Comparison of ENCODE assay signal across 25 cellular contexts in the genomic region with DNA sequence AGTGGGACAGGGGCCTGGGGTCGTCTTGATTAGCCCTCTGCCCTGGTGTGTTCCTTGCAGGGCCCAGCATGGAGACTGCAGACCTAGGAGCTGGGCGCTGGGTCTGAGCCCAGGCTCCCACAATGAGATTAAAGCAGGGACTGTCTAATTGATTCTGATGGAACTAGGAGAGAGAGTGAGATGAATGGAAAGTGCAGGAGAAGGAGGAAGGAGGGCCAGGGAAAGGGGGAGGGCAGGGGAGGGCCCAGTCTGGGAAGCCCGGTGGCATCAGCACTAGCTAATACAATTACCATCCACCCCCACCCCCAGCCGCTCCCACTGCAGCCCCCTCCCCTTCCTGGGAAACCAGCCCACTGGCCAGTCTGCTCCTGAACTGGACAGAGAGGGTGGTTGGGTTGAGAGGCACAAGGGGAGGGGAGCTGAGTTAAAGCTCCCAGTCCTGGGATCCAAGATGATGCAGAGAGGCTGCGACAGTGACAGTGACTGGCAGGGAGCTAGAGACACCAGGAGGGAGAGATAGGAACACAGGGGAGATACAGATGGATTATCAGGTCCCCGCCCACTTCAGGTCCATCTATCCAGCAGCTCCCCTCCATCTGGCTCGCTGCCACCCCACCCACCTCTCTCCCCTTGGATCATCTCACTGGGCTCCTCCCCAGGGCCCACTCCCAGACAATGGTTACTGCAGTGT. TPM values are rescaled to one million over a fixed set of nuclear protein-coding genes. Genes with fewer than 3 reads are reported as not detected.
DNase-seq lines count a peak whose midpoint lies in the region; ATAC-seq and TF ChIP-seq lines count a peak whose summit lies in the region.
"Had no signal": no experiment of that assay in that cellular context is flagged by ENCODE, and none has a peak within 500 bp of the region (broad histone marks: within the 10 kb centered on the region; RNA-seq: fewer than 3 reads in every experiment).

No MANE protein-coding gene starts in this region.

- peak overlapping the region; percentile 57 for H3K27ac Mint-ChIP-seq in activated T-helper 17 cell treated with anti-CD3 and anti-CD28 coated beads, Interleukin-2, amount 50 U/mL, for 72 hours
- H3K27ac Mint-ChIP-seq: activated naive CD8-positive, alpha-beta T cell treated with anti-CD3 and anti-CD28 coated beads for 36 hours; HFFc6; T-helper 17 cell had no signal

- TF ChIP-seq CTCF in GM13977 (IDR thresholded peaks at IDR 0.05; ENCODE audit: extremely low read depth, insufficient read depth, missing control alignments) (no peak), esophagus muscularis mucosa (IDR thresholded peaks at IDR 0.05) (no peak)

- no peaks in the 10 kb centered on the region for H3K36me3 Mint-ChIP-seq in activated T-helper 17 cell treated with anti-CD3 and anti-CD28 coated beads, Interleukin-2, amount 50 U/mL, for 72 hours (ENCODE audit: low read depth)
- H3K36me3 Mint-ChIP-seq: activated naive CD8-positive, alpha-beta T cell treated with anti-CD3 and anti-CD28 coated beads for 36 hours; type B pancreatic cell had no signal

- in situ Hi-C loops in GM13977 (cut with MboI; ENCODE audit: low pct_unique_long_range_greater_than_20kb, low sequenced_read_pairs, unreplicated experiment), result no loop called here

- intact Hi-C loops in esophagus muscularis mucosa (cut with DNase I), result no loop called here

- H3K27me3 ChIP-seq in esophagus muscularis mucosa, result peaks cover 0 to 15% (median 3%) of the 10 kb centered on the region in 4 donors
- H3K27me3 ChIP-seq: body of pancreas had no signal

- no peak overlapping the region for H3K27ac ChIP-seq in esophagus muscularis mucosa (replicated peaks in 1 of 4)
- H3K27ac ChIP-seq: SJCRH30 had no signal

- DNase-seq in NCI-H82 (lab: John Stamatoyannopoulos, UW) (peak; percentile 97), hypothalamus (lab: John Stamatoyannopoulos, UW) (peak in 26 of 51 donors; percentile 9 to 66 (median 41)), pons (ENCODE audit: low spot score) (peak; percentile 37), GM13977 (ENCODE audit: low spot score) (no peak), NCI-H1436 treated with DMSO at 0.1 percent for 48 hours (lab: John Stamatoyannopoulos, UW) (no peak), DMS 273 treated with DMSO at 0.1 percent for 48 hours (lab: John Stamatoyannopoulos, UW) (no peak), esophagus muscularis mucosa (ENCODE audit: extremely low spot score) (no peak)
- DNase-seq: activated CD4-positive, alpha-beta T cell treated with anti-CD3 and anti-CD28 coated beads for 48 hours; activated naive CD8-positive, alpha-beta T cell treated with anti-CD3 and anti-CD28 coated beads for 36 hours; body of pancreas; DMS79 treated with DMSO at 0.1 percent for 48 hours; HFFc6; KBM-7; left colon; MM.1S; mucosa of descending colon; NCI-H146; NCI-H2227 treated with DMSO at 0.1 percent for 48 hours; NCI-H774; SJCRH30; stimulated activated CD4-positive, alpha-beta T cell treated with anti-CD3 and anti-CD28 coated beads, Interleukin-4, amount 100 ng/mL, for 4 hours; T-helper 17 cell had no signal

- H3K4me3 ChIP-seq in esophagus muscularis mucosa, result no peak overlapping the region
- H3K4me3 ChIP-seq: body of pancreas, mucosa of descending colon, SJCRH30 had no signal

- peaks cover 31% of the 10 kb centered on the region for H3K27me3 Mint-ChIP-seq in activated T-helper 17 cell treated with anti-CD3 and anti-CD28 coated beads, Interleukin-2, amount 50 U/mL, for 72 hours

- no peak for ATAC-seq in activated T-helper 17 cell treated with anti-CD3 and anti-CD28 coated beads, Interleukin-2, amount 50 U/mL, for 72 hours (replicated peaks)
- ATAC-seq: body of pancreas, left colon, mucosa of descending colon, T-helper 17 cell had no signal

- H3K4me1 ChIP-seq in esophagus muscularis mucosa, result peaks cover 25 to 45% (median 35%) of the 10 kb centered on the region in 4 donors
- H3K4me1 ChIP-seq: SJCRH30 had no signal

- no peaks in the 10 kb centered on the region for H3K4me1 Mint-ChIP-seq in activated T-helper 17 cell treated with anti-CD3 and anti-CD28 coated beads, Interleukin-2, amount 50 U/mL, for 72 hours

- no peaks in the 10 kb centered on the region for H3K9me3 Mint-ChIP-seq in activated T-helper 17 cell treated with anti-CD3 and anti-CD28 coated beads, Interleukin-2, amount 50 U/mL, for 72 hours
- H3K9me3 Mint-ChIP-seq: activated naive CD8-positive, alpha-beta T cell treated with anti-CD3 and anti-CD28 coated beads for 36 hours; HFFc6; type B pancreatic cell had no signal

- no peak for TF ChIP-seq POLR2A in esophagus muscularis mucosa (IDR thresholded peaks at IDR 0.05; ENCODE audit: low read depth)

- 73% methylated on average over 6 of the region's 7 CpGs for WGBS in esophagus muscularis mucosa

- no peaks in the 10 kb centered on the region for H3K36me3 ChIP-seq in esophagus muscularis mucosa
- H3K36me3 ChIP-seq: SJCRH30 had no signal

- H3K9me3 ChIP-seq in esophagus muscularis mucosa, result no peaks in the 10 kb centered on the region
- H3K9me3 ChIP-seq: body of pancreas, mucosa of descending colon, SJCRH30 had no signal

- H3K4me3 Mint-ChIP-seq in activated T-helper 17 cell treated with anti-CD3 and anti-CD28 coated beads, Interleukin-2, amount 50 U/mL, for 72 hours, result no peak overlapping the region
- H3K4me3 Mint-ChIP-seq: activated naive CD8-positive, alpha-beta T cell treated with anti-CD3 and anti-CD28 coated beads for 36 hours; HFFc6; T-helper 17 cell; type B pancreatic cell had no signal

- TF ChIP-seq EP300 in esophagus muscularis mucosa (IDR thresholded peaks at IDR 0.05), result no peak

RNA-seq across cellular contexts. Expression of a gene that starts 13.2 kb away (rescaled TPM):
- total RNA-seq in activated T-helper 17 cell treated with anti-CD3 and anti-CD28 coated beads, Interleukin-2, amount 50 U/mL, for 72 hours, result 10 to 100 TPM in 1 of 2 donors, 1 to 10 TPM in 1; 4.4 to 44.9 TPM
- 1,000 to 10,000 TPM; 1,001 to 2,170 (median 1,411) TPM for total RNA-seq in esophagus muscularis mucosa

RNA-seq across cellular contexts. Expression of a gene that starts 53.1 kb away (rescaled TPM):
- total RNA-seq in activated T-helper 17 cell treated with anti-CD3 and anti-CD28 coated beads, Interleukin-2, amount 50 U/mL, for 72 hours, result 1 to 10 TPM in 1 of 2 donors, under 1 TPM in 1; 0.19 to 2.4 TPM
- total RNA-seq in esophagus muscularis mucosa, result under 1 TPM in 1 of 4 donors, not detected in 3; 0.11 TPM
- total RNA-seq: body of pancreas, HFFc6, HT1080, mucosa of descending colon, SJCRH30 had no signal

Comparison
In these comparisons a context has a peak if more than half of its experiments do, and no peak if none do; other contexts are left out.
1. DNase-seq: peak in NCI-H82 (single experiment), hypothalamus (26 of 51) and pons (single experiment); none in GM13977 (single experiment), NCI-H1436 treated with DMSO at 0.1 percent for 48 hours (single experiment), DMS 273 treated with DMSO at 0.1 percent for 48 hours (single experiment) and esophagus muscularis mucosa (single experiment).
2. RNA of a gene that starts 13.2 kb away (total RNA-seq): 1,001 to 2,170 TPM in esophagus muscularis mucosa; 4.4 to 44.9 TPM in activated T-helper 17 cell treated with anti-CD3 and anti-CD28 coated beads, Interleukin-2, amount 50 U/mL, for 72 hours; every median in the first group is over 10 times any median in the second.